In the genomic region with DNA sequence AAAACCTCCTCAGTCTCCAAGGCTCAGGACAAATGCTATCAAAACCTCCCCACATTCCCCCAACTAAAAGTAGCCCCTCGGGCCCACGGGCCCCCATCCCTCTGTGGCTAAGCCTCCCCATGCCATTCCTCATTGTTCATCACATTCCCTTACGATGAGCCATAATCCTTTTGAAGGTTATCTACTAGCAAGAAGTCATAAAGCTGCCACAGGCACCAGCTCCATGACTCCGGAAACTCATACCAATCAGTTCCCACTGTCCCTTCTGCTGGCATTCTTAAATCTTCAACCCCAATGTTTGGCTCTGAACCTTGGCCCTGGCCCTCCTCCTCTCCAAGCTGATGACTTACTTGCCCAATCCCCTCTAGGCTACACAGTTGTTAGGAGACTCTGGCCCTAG, we compare ENCODE assay signal across 18 cellular contexts. TPM values are rescaled to one million over a fixed set of nuclear protein-coding genes. Genes with fewer than 3 reads are reported as not detected.
DNase-seq lines count a peak whose midpoint lies in the region; ATAC-seq and TF ChIP-seq lines count a peak whose summit lies in the region.
"Had no signal": no experiment of that assay in that cellular context is flagged by ENCODE, and none has a peak within 500 bp of the region (broad histone marks: within the 10 kb centered on the region; RNA-seq: fewer than 3 reads in every experiment).

No MANE protein-coding gene starts in this region.

- no peak for DNase-seq in heart left ventricle
- no peak for DNase-seq in left ventricle myocardium inferior
- peak; percentile 74 to 75 for DNase-seq in SJSA1 (ENCODE audit: low read depth in 1 of 2, low spot score in 2 of 2)
- DNase-seq in immature natural killer cell = no peak
- DNase-seq in stimulated activated CD4-positive, alpha-beta T cell treated with anti-CD3 and anti-CD28 coated beads, Interleukin-4, amount 100 ng/mL, for 1 hour = no peak
- DNase-seq in SHP77 treated with DMSO at 0.1 percent for 48 hours (lab: John Stamatoyannopoulos, UW) = no peak
- DNase-seq in central memory CD4-positive, alpha-beta T cell = no peak
- DNase-seq: activated CD4-positive, alpha-beta T cell treated with anti-CD3 and anti-CD28 coated beads for 1 hour; activated naive CD8-positive, alpha-beta T cell treated with anti-CD3 and anti-CD28 coated beads for 36 hours; cerebellar nuclear complex; kidney; NCI-H2029; NCI-H524 treated with DMSO at 0.1 percent for 48 hours; stimulated activated CD4-positive, alpha-beta T cell treated with anti-CD3 and anti-CD28 coated beads, Interleukin-2, amount 100 ng/mL, for 24 hours had no signal

- peak; percentile 13 to 60 (median 23) for ATAC-seq in heart left ventricle
- ATAC-seq in stimulated activated memory B cell treated with anti-CD40 and anti-IgM and Interleukin-4, amounts not matched to agents 10 μg/mL and 1 μg/mL and 100 μg/mL, for 72 hours = no peak
- ATAC-seq: Panc1 had no signal

- no peak overlapping the region for H3K4me3 Mint-ChIP-seq in immature natural killer cell
- H3K4me3 Mint-ChIP-seq in stimulated activated memory B cell treated with anti-CD40 and anti-IgM and Interleukin-4, amounts not matched to agents 10 μg/mL and 1 μg/mL and 100 μg/mL, for 72 hours = no peak overlapping the region
- H3K4me3 Mint-ChIP-seq: activated naive CD8-positive, alpha-beta T cell treated with anti-CD3 and anti-CD28 coated beads for 36 hours had no signal

- H3K36me3 Mint-ChIP-seq in immature natural killer cell = peaks cover 18 to 47% (median 23%) of the 10 kb centered on the region in 3 donors
- H3K36me3 Mint-ChIP-seq in stimulated activated memory B cell treated with anti-CD40 and anti-IgM and Interleukin-4, amounts not matched to agents 10 μg/mL and 1 μg/mL and 100 μg/mL, for 72 hours = peaks cover 52% of the 10 kb centered on the region
- H3K36me3 Mint-ChIP-seq: activated naive CD8-positive, alpha-beta T cell treated with anti-CD3 and anti-CD28 coated beads for 36 hours had no signal

- H3K9me3 ChIP-seq in heart left ventricle (no peaks in the 10 kb centered on the region), left ventricle myocardium inferior (replicated peaks) (no peaks in the 10 kb centered on the region), SJSA1 (replicated peaks) (no peaks in the 10 kb centered on the region)

- no peak for TF ChIP-seq CTCF in heart left ventricle (IDR thresholded peaks at IDR 0.05)
- no peak for TF ChIP-seq CTCF in left ventricle myocardium inferior (IDR thresholded peaks at IDR 0.05; ENCODE audit: borderline replicate concordance)

- intact Hi-C loops in heart left ventricle (cut with DNase I) (no loop called here), left ventricle myocardium inferior (cut with micrococcal nuclease) (no loop called here)

- TF ChIP-seq POLR2A in heart left ventricle (IDR thresholded peaks at IDR 0.05) = no peak

- H3K4me1 ChIP-seq in heart left ventricle (peaks cover 0 to 13% (median 6%) of the 10 kb centered on the region in 12 donors), left ventricle myocardium inferior (peaks cover 8% of the 10 kb centered on the region), SJSA1 (replicated peaks) (peaks cover 17% of the 10 kb centered on the region)

- peaks cover 0 to 65% (median 0%) of the 10 kb centered on the region in 9 donors for H3K36me3 ChIP-seq in heart left ventricle
- no peaks in the 10 kb centered on the region for H3K36me3 ChIP-seq in left ventricle myocardium inferior
- H3K36me3 ChIP-seq in SJSA1 = no peaks in the 10 kb centered on the region

- peaks cover 16 to 19% of the 10 kb centered on the region in 2 donors for H3K4me1 Mint-ChIP-seq in immature natural killer cell
- no peaks in the 10 kb centered on the region for H3K4me1 Mint-ChIP-seq in stimulated activated memory B cell treated with anti-CD40 and anti-IgM and Interleukin-4, amounts not matched to agents 10 μg/mL and 1 μg/mL and 100 μg/mL, for 72 hours

- H3K9me3 Mint-ChIP-seq in immature natural killer cell = no peaks in the 10 kb centered on the region
- H3K9me3 Mint-ChIP-seq in stimulated activated memory B cell treated with anti-CD40 and anti-IgM and Interleukin-4, amounts not matched to agents 10 μg/mL and 1 μg/mL and 100 μg/mL, for 72 hours = no peaks in the 10 kb centered on the region
- H3K9me3 Mint-ChIP-seq: activated naive CD8-positive, alpha-beta T cell treated with anti-CD3 and anti-CD28 coated beads for 36 hours had no signal

- peak overlapping the region in 4 of 6 donors; percentile 22 to 67 (median 55) for H3K27ac Mint-ChIP-seq in immature natural killer cell
- peak overlapping the region; percentile 77 for H3K27ac Mint-ChIP-seq in stimulated activated memory B cell treated with anti-CD40 and anti-IgM and Interleukin-4, amounts not matched to agents 10 μg/mL and 1 μg/mL and 100 μg/mL, for 72 hours
- H3K27ac Mint-ChIP-seq: activated naive CD8-positive, alpha-beta T cell treated with anti-CD3 and anti-CD28 coated beads for 36 hours had no signal

- H3K27ac ChIP-seq in heart left ventricle (peak overlapping the region in 1 of 12 donors; percentile 43), left ventricle myocardium inferior (replicated peaks) (no peak overlapping the region), SJSA1 (peak overlapping the region; percentile 73)
- H3K27ac ChIP-seq: 22Rv1, HL-60 had no signal

- WGBS in heart left ventricle, 4 donors = 44 to 66% (median 47%) methylated on average over 4 of the region's 4 CpGs

- H3K27me3 ChIP-seq in heart left ventricle = no peaks in the 10 kb centered on the region
- H3K27me3 ChIP-seq in left ventricle myocardium inferior (ENCODE audit: low read depth) = no peaks in the 10 kb centered on the region
- no peaks in the 10 kb centered on the region for H3K27me3 ChIP-seq in SJSA1 (replicated peaks)

- H3K27me3 Mint-ChIP-seq in immature natural killer cell (ENCODE audit: low read depth in 3 of 3) = no peaks in the 10 kb centered on the region
- no peaks in the 10 kb centered on the region for H3K27me3 Mint-ChIP-seq in stimulated activated memory B cell treated with anti-CD40 and anti-IgM and Interleukin-4, amounts not matched to agents 10 μg/mL and 1 μg/mL and 100 μg/mL, for 72 hours
- H3K27me3 Mint-ChIP-seq: activated naive CD8-positive, alpha-beta T cell treated with anti-CD3 and anti-CD28 coated beads for 36 hours had no signal

- H3K4me3 ChIP-seq in heart left ventricle (no peak overlapping the region), left ventricle myocardium inferior (no peak overlapping the region), SJSA1 (no peak overlapping the region)

RNA-seq across cellular contexts. Expression of a gene that starts 19.4 kb away (rescaled TPM):
- total RNA-seq in heart left ventricle (10 to 100 TPM; 35.1 to 75.6 (median 67.4) TPM), left ventricle myocardium inferior (61.3 TPM)
- polyA plus RNA-seq in heart left ventricle (10 to 100 TPM; 14.9 to 51.0 TPM), immature natural killer cell (10 to 100 TPM; 66.9 to 90.9 (median 87.2) TPM)
- 119 and 139 TPM in 2 replicates for total RNA-seq in SJSA1 (2014; rRNA removed; shearing (Covaris generic))

Comparison
In these comparisons a context has a peak if more than half of its experiments do, and no peak if none do; other contexts are left out.
1. DNase-seq: peak in SJSA1 (2 of 2); none in heart left ventricle (0 of 5), left ventricle myocardium inferior (single experiment), immature natural killer cell (0 of 3), stimulated activated CD4-positive, alpha-beta T cell treated with anti-CD3 and anti-CD28 coated beads, Interleukin-4, amount 100 ng/mL, for 1 hour (single experiment), SHP77 treated with DMSO at 0.1 percent for 48 hours (single experiment) and central memory CD4-positive, alpha-beta T cell (single experiment).